Comparison of ENCODE assay signal across 30 cellular contexts in the genomic region with DNA sequence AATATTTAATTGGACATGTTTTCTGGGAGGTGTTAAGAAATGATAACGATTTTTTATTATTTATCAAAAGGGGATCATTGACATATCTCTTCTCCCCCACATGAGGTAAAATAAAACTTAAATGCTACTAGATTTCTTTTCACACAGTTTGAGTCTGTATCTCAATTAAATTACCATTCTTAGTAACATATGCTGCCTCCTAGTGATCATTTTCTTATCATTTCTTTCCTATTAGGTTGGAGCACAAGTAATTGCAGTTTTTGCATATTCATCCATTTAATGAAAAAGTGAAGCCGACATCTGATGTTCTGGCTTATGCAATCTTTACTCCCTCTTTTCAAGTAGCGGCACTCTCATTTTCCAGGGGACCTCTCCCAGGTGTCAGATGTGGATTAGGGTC. TPM values are rescaled to one million over a fixed set of nuclear protein-coding genes. Genes with fewer than 3 reads are reported as not detected.
DNase-seq lines count a peak whose midpoint lies in the region; ATAC-seq, FAIRE-seq and TF ChIP-seq lines count a peak whose summit lies in the region.
"Had no signal": no experiment of that assay in that cellular context is flagged by ENCODE, and none has a peak within 500 bp of the region (broad histone marks: within the 10 kb centered on the region; RNA-seq: fewer than 3 reads in every experiment).

No MANE protein-coding gene starts in this region.

- H3K36me3 Mint-ChIP-seq in HFFc6 (ENCODE audit: low read depth) (peaks cover 16% of the 10 kb centered on the region; the same call in 1 of the 2 replicates), osteocyte (ENCODE audit: unreplicated experiment) (no peaks in the 10 kb centered on the region)

- no peaks in the 10 kb centered on the region for H3K4me1 ChIP-seq in RWPE2 (ENCODE audit: insufficient read depth, poor library complexity, severe bottlenecking)
- H3K4me1 ChIP-seq: breast epithelium, esophagus squamous epithelium, gastrocnemius medialis, prostate gland, sigmoid colon, upper lobe of right lung had no signal

- ATAC-seq in RWPE2 (ENCODE audit: low read depth): no peak
- ATAC-seq: gastrocnemius medialis; HepG2; stimulated activated naive B cell treated with anti-CD40 and anti-IgM and Interleukin-4, amounts not matched to agents 10 μg/mL and 1 μg/mL and 100 μg/mL, for 72 hours; upper lobe of right lung had no signal

- peaks cover 22% of the 10 kb centered on the region for H3K4me1 Mint-ChIP-seq in HFFc6 (ENCODE audit: low read depth)
- peaks cover 6% of the 10 kb centered on the region for H3K4me1 Mint-ChIP-seq in osteocyte (ENCODE audit: unreplicated experiment)
- H3K4me1 Mint-ChIP-seq: stimulated activated naive B cell treated with anti-CD40 and anti-IgM and Interleukin-4, amounts not matched to agents 10 μg/mL and 1 μg/mL and 100 μg/mL, for 72 hours had no signal

- H3K36me3 ChIP-seq in RWPE2 (ENCODE audit: low read depth): peaks cover 72% of the 10 kb centered on the region
- H3K36me3 ChIP-seq: breast epithelium, prostate gland had no signal

- H3K27me3 ChIP-seq in RWPE2 (ENCODE audit: insufficient read depth, poor library complexity, severe bottlenecking): no peaks in the 10 kb centered on the region
- H3K27me3 ChIP-seq: breast epithelium, esophagus squamous epithelium, gastrocnemius medialis, hepatocyte, sigmoid colon, upper lobe of right lung had no signal

- H3K27me3 Mint-ChIP-seq in HFFc6 (ENCODE audit: insufficient read depth): no peaks in the 10 kb centered on the region; the same call in 1 of the 2 replicates
- peaks cover 12% of the 10 kb centered on the region for H3K27me3 Mint-ChIP-seq in osteocyte (ENCODE audit: unreplicated experiment)
- H3K27me3 Mint-ChIP-seq: activated naive CD4-positive, alpha-beta T cell treated with anti-CD3 and anti-CD28 coated beads, Interleukin-2, amount 10 ng/mL, durations not matched to agents 7 days and 5 days; CD4-positive, alpha-beta memory T cell; stimulated activated naive B cell treated with anti-CD40 and anti-IgM and Interleukin-4, amounts not matched to agents 10 μg/mL and 1 μg/mL and 100 μg/mL, for 72 hours had no signal

- DNase-seq in D721Med (ENCODE audit: insufficient read length, low spot score) (no peak), HFFc6 (no peak), RWPE2 (ENCODE audit: low spot score) (no peak), osteocyte (ENCODE audit: extremely low spot score, unreplicated experiment) (no peak), NCI-H1694 treated with DMSO at 0.1 percent for 48 hours (lab: John Stamatoyannopoulos, UW) (no peak), medulla oblongata (ENCODE audit: extremely low spot score) (no peak), NCI-H2227 treated with DMSO at 0.1 percent for 48 hours (lab: John Stamatoyannopoulos, UW) (no peak)
- DNase-seq: activated CD4-positive, alpha-beta T cell treated with anti-CD3 and anti-CD28 coated beads, Interleukin-2, amount 50 U/mL, for 48 hours; activated naive CD4-positive, alpha-beta T cell treated with anti-CD3 and anti-CD28 coated beads, Interleukin-2, amount 10 ng/mL, durations not matched to agents 7 days and 5 days; amniotic stem cell; CD4-positive, alpha-beta memory T cell; effector memory CD4-positive, alpha-beta T cell; esophagus squamous epithelium; gastrocnemius medialis; mesenchymal stem cell; NCI-H1048; NCI-H187 treated with DMSO at 0.1 percent for 48 hours; NCI-H526; NK-92 treated with Interleukin-12 subunit alpha and Interleukin-12 subunit beta, amount 100 ng/mL, for 24 hours; sigmoid colon; stimulated activated CD4-positive, alpha-beta T cell treated with anti-CD3 and anti-CD28 coated beads, Interleukin-15, amount 100 ng/mL, for 24 hours; stimulated activated naive B cell treated with anti-CD40 and anti-IgM and Interleukin-4, amounts not matched to agents 10 μg/mL and 1 μg/mL and 100 μg/mL, for 72 hours; upper lobe of right lung had no signal

- no peak overlapping the region for H3K4me3 ChIP-seq in RWPE2 (ENCODE audit: severe bottlenecking)
- H3K4me3 ChIP-seq: breast epithelium, coronary artery, esophagus squamous epithelium, gastrocnemius medialis, hepatocyte, prostate gland, sigmoid colon, upper lobe of right lung had no signal

- H3K27ac ChIP-seq in RWPE2 (ENCODE audit: poor library complexity, severe bottlenecking): no peak overlapping the region
- H3K27ac ChIP-seq: breast epithelium, coronary artery, esophagus squamous epithelium, gastrocnemius medialis, hepatocyte, prostate gland, sigmoid colon, upper lobe of right lung had no signal

- no peak overlapping the region for H3K4me3 Mint-ChIP-seq in HFFc6
- no peak overlapping the region for H3K4me3 Mint-ChIP-seq in osteocyte (ENCODE audit: unreplicated experiment)
- H3K4me3 Mint-ChIP-seq: activated naive CD4-positive, alpha-beta T cell treated with anti-CD3 and anti-CD28 coated beads, Interleukin-2, amount 10 ng/mL, durations not matched to agents 7 days and 5 days; CD4-positive, alpha-beta memory T cell; stimulated activated naive B cell treated with anti-CD40 and anti-IgM and Interleukin-4, amounts not matched to agents 10 μg/mL and 1 μg/mL and 100 μg/mL, for 72 hours; T-helper 1 cell treated with Interleukin-12 subunit alpha and Interleukin-12 subunit beta and Interleukin-4 antibody, amounts not matched to agents 30 μg/mL and 1 μg/mL, for 36 hours had no signal

- H3K9me3 Mint-ChIP-seq in HFFc6 (no peaks in the 10 kb centered on the region), osteocyte (ENCODE audit: unreplicated experiment) (no peaks in the 10 kb centered on the region)
- H3K9me3 Mint-ChIP-seq: activated naive CD4-positive, alpha-beta T cell treated with anti-CD3 and anti-CD28 coated beads, Interleukin-2, amount 10 ng/mL, durations not matched to agents 7 days and 5 days; CD4-positive, alpha-beta memory T cell; stimulated activated naive B cell treated with anti-CD40 and anti-IgM and Interleukin-4, amounts not matched to agents 10 μg/mL and 1 μg/mL and 100 μg/mL, for 72 hours; T-helper 1 cell treated with Interleukin-12 subunit alpha and Interleukin-12 subunit beta and Interleukin-4 antibody, amounts not matched to agents 30 μg/mL and 1 μg/mL, for 36 hours had no signal

- H3K9me3 ChIP-seq in RWPE2 (ENCODE audit: severe bottlenecking): no peaks in the 10 kb centered on the region
- H3K9me3 ChIP-seq: breast epithelium, esophagus squamous epithelium, gastrocnemius medialis, prostate gland, sigmoid colon, upper lobe of right lung had no signal

- H3K27ac Mint-ChIP-seq in HFFc6 (no peak overlapping the region), osteocyte (ENCODE audit: unreplicated experiment) (no peak overlapping the region)
- H3K27ac Mint-ChIP-seq: activated naive CD4-positive, alpha-beta T cell treated with anti-CD3 and anti-CD28 coated beads, Interleukin-2, amount 10 ng/mL, durations not matched to agents 7 days and 5 days; stimulated activated naive B cell treated with anti-CD40 and anti-IgM and Interleukin-4, amounts not matched to agents 10 μg/mL and 1 μg/mL and 100 μg/mL, for 72 hours; T-helper 1 cell treated with Interleukin-12 subunit alpha and Interleukin-12 subunit beta and Interleukin-4 antibody, amounts not matched to agents 30 μg/mL and 1 μg/mL, for 36 hours had no signal

- peak; percentile 7 for TF ChIP-seq CTCF in D721Med (IDR thresholded peaks at IDR 0.05; ENCODE audit: insufficient read depth, missing control alignments)
- peak; percentile 50 for TF ChIP-seq CTCF in HFFc6 (IDR thresholded peaks at IDR 0.05)
- peak; percentile 26 for TF ChIP-seq CTCF in RWPE2 (IDR thresholded peaks at IDR 0.05; ENCODE audit: poor library complexity, severe bottlenecking)
- TF ChIP-seq CTCF in osteocyte (IDR thresholded peaks at IDR 0.05): peak; percentile 12

- FAIRE-seq in D721Med (lab: Jason Lieb, UNC): no peak
- FAIRE-seq: HepG2, TTC549 had no signal

RNA-seq across cellular contexts. Expression of a gene that starts 24.9 kb away (rescaled TPM):
- total RNA-seq in HFFc6 (2021; fragmentation: NEBNext Ultra II Directional; extraction: Animal tissue kit (Norgen Biotek cat#: 25700)): 10 to 100 TPM; 14.3 to 22.6 (median 17.2) TPM
- 5.5 and 7.6 TPM in 2 replicates for total RNA-seq in osteocyte

RNA-seq across cellular contexts. Expression of a gene that starts 25.1 kb away (rescaled TPM):
- total RNA-seq in HFFc6 (2021; fragmentation: NEBNext Ultra II Directional; extraction: Animal tissue kit (Norgen Biotek cat#: 25700)): 10 to 100 TPM; 11.5 to 13.1 (median 12.0) TPM
- total RNA-seq in osteocyte: 9.6 and 10.0 TPM in 2 replicates
